ENCODE assay signal across 8 cellular contexts in the genomic region with DNA sequence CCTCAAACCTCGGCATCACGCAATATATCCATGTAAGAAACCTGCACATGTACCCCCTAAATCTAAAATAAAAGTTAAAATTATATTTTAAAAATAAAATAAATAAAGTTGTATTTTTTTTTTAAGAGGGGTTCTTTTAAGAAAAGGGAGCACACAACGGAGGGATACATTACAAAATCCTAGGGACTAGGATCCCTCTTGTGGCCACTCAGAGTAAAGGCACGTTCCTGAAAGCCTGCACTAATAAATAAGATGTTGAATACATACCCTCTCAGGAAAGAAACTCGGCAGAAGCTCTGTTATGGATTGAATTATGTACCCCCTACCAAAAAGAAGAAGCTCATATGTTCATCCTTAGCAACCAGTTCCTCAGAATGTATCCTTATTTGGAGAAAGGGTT. TPM values are rescaled to one million over a fixed set of nuclear protein-coding genes. Genes with fewer than 3 reads are reported as not detected.
DNase-seq lines count a peak whose midpoint lies in the region; ATAC-seq and TF ChIP-seq lines count a peak whose summit lies in the region.

No MANE protein-coding gene starts in this region.

- H3K4me3 Mint-ChIP-seq in stimulated activated effector memory CD8-positive, alpha-beta T cell treated with anti-CD3 and anti-CD28 coated beads, Interleukin-12 subunit alpha, Interleukin-12 subunit beta, amount 100 ng/mL, for 72 hours, result no peak overlapping the region
- no peak overlapping the region for H3K4me3 Mint-ChIP-seq in activated naive CD8-positive, alpha-beta T cell treated with anti-CD3 and anti-CD28 coated beads for 36 hours

- no peak overlapping the region for H3K4me3 ChIP-seq in AG09309 (ENCODE audit: control insufficient read depth, low read depth, low read length)
- no peak overlapping the region for H3K4me3 ChIP-seq in GM12875 (ENCODE audit: low read depth, low read length)
- no peak overlapping the region for H3K4me3 ChIP-seq in Jurkat, Clone E6-1 (ENCODE audit: low read length)
- no peak overlapping the region for H3K4me3 ChIP-seq in WI38 (ENCODE audit: low read depth, low read length)

- no peaks in the 10 kb centered on the region for H3K9me3 Mint-ChIP-seq in stimulated activated effector memory CD8-positive, alpha-beta T cell treated with anti-CD3 and anti-CD28 coated beads, Interleukin-12 subunit alpha, Interleukin-12 subunit beta, amount 100 ng/mL, for 72 hours
- no peaks in the 10 kb centered on the region for H3K9me3 Mint-ChIP-seq in activated naive CD8-positive, alpha-beta T cell treated with anti-CD3 and anti-CD28 coated beads for 36 hours

- peak; percentile 69 for TF ChIP-seq CTCF in AG09309 (IDR thresholded peaks at IDR 0.05; ENCODE audit: control insufficient read depth, insufficient read depth, low read depth, low read length, missing control alignments)
- peak; percentile 47; the same call in 1 of the 2 replicates for TF ChIP-seq CTCF in GM12875 (IDR thresholded peaks at IDR 0.05; ENCODE audit: borderline replicate concordance, insufficient read depth, low read depth, low read length)
- TF ChIP-seq CTCF in WI38 (IDR thresholded peaks at IDR 0.05; ENCODE audit: low read depth, low read length), result peak; percentile 61; the same call in 1 of the 2 replicates

- DNase-seq in AG09309 (ENCODE audit: low read depth), result peak; percentile 4
- DNase-seq in Jurkat, Clone E6-1 (ENCODE audit: low read depth, low spot score), result peak; percentile 17
- DNase-seq in left lobe of liver (ENCODE audit: low spot score), result no peak
- no peak for DNase-seq in stimulated activated effector memory CD8-positive, alpha-beta T cell treated with anti-CD3 and anti-CD28 coated beads, Interleukin-12 subunit alpha, Interleukin-12 subunit beta, amount 100 ng/mL, for 72 hours (ENCODE audit: low spot score in 2 of 2)
- no peak for DNase-seq in activated naive CD8-positive, alpha-beta T cell treated with anti-CD3 and anti-CD28 coated beads for 36 hours

- no peaks in the 10 kb centered on the region for H3K36me3 Mint-ChIP-seq in stimulated activated effector memory CD8-positive, alpha-beta T cell treated with anti-CD3 and anti-CD28 coated beads, Interleukin-12 subunit alpha, Interleukin-12 subunit beta, amount 100 ng/mL, for 72 hours
- H3K36me3 Mint-ChIP-seq in activated naive CD8-positive, alpha-beta T cell treated with anti-CD3 and anti-CD28 coated beads for 36 hours, result no peaks in the 10 kb centered on the region

- H3K27ac Mint-ChIP-seq in stimulated activated effector memory CD8-positive, alpha-beta T cell treated with anti-CD3 and anti-CD28 coated beads, Interleukin-12 subunit alpha, Interleukin-12 subunit beta, amount 100 ng/mL, for 72 hours, result no peak overlapping the region
- H3K27ac Mint-ChIP-seq in activated naive CD8-positive, alpha-beta T cell treated with anti-CD3 and anti-CD28 coated beads for 36 hours, result no peak overlapping the region

- H3K4me1 Mint-ChIP-seq in stimulated activated effector memory CD8-positive, alpha-beta T cell treated with anti-CD3 and anti-CD28 coated beads, Interleukin-12 subunit alpha, Interleukin-12 subunit beta, amount 100 ng/mL, for 72 hours, result no peaks in the 10 kb centered on the region
- no peaks in the 10 kb centered on the region for H3K4me1 Mint-ChIP-seq in activated naive CD8-positive, alpha-beta T cell treated with anti-CD3 and anti-CD28 coated beads for 36 hours

- no peaks in the 10 kb centered on the region for H3K27me3 Mint-ChIP-seq in activated naive CD8-positive, alpha-beta T cell treated with anti-CD3 and anti-CD28 coated beads for 36 hours

- ATAC-seq in left lobe of liver, result peak; percentile 53
- ATAC-seq in stimulated activated effector memory CD8-positive, alpha-beta T cell treated with anti-CD3 and anti-CD28 coated beads, Interleukin-12 subunit alpha, Interleukin-12 subunit beta, amount 100 ng/mL, for 72 hours, result no peak
- ATAC-seq in HG03175 (IDR thresholded peaks at IDR 0.05; ENCODE audit: unreplicated experiment), result no peak

RNA-seq across cellular contexts. Expression of a gene that starts 50.9 kb away (rescaled TPM):
- polyA plus RNA-seq in Jurkat, Clone E6-1 (2012; ENCODE audit: insufficient read depth, insufficient read length), result 70.4 TPM
- total RNA-seq in left lobe of liver, result 166 TPM
- 10 to 100 TPM; 46.6 to 46.9 TPM for total RNA-seq in activated naive CD8-positive, alpha-beta T cell treated with anti-CD3 and anti-CD28 coated beads for 36 hours

Comparison
In these comparisons a context has a peak if more than half of its experiments do, and no peak if none do; other contexts are left out.
1. DNase-seq: peak in AG09309 (single experiment) and Jurkat, Clone E6-1 (single experiment); none in left lobe of liver (single experiment), stimulated activated effector memory CD8-positive, alpha-beta T cell treated with anti-CD3 and anti-CD28 coated beads, Interleukin-12 subunit alpha, Interleukin-12 subunit beta, amount 100 ng/mL, for 72 hours (0 of 2) and activated naive CD8-positive, alpha-beta T cell treated with anti-CD3 and anti-CD28 coated beads for 36 hours (single experiment).
2. Peak in every context shown above with its lines, with median percentiles within 50 percentile points of each other: CTCF ChIP-seq.